In the genomic region with DNA sequence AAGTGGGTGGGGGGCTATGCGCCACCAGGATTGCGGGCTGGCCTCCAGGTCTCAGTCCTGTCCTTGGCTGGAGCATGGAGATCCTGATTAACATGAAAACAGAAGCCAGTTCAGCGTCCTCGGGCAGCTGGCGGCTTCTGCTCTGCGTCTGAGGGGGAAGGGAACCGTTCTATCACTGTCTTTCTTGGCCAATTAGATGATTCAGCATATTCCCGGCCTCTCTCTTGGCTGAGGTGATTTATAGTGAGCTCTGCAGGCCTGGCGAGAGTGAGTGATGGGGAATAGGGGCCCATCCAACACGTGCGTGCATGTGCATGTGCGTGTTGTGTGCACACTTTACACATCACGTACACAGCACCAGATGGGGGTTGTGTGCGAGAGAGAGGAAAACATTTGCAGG, we compare ENCODE assay signal across 9 cellular contexts.
DNase-seq lines count a peak whose midpoint lies in the region; ATAC-seq, FAIRE-seq and TF ChIP-seq lines count a peak whose summit lies in the region.
"Had no signal": no experiment of that assay in that cellular context is flagged by ENCODE, and none has a peak within 500 bp of the region (broad histone marks: within the 10 kb centered on the region; RNA-seq: fewer than 3 reads in every experiment).

No MANE protein-coding gene starts in this region.

- no peak overlapping the region for H3K4me3 Mint-ChIP-seq in chondrocyte (ENCODE audit: unreplicated experiment)

- no peak overlapping the region for H3K4me2 ChIP-seq in A549
- H3K4me2 ChIP-seq in HepG2 (ENCODE audit: low read depth, low read length) = no peak overlapping the region

- TF ChIP-seq RAD21 in A549 (conservative IDR thresholded peaks at IDR 0.05 in 1 of 2, IDR thresholded peaks at IDR 0.05 in 1 of 2) = no peak
- no peak for TF ChIP-seq RAD21 in HepG2 (CRISPR knock-in tag; IDR thresholded peaks at IDR 0.05)

- TF ChIP-seq EP300 in A549 (IDR thresholded peaks at IDR 0.05) = no peak
- no peak for TF ChIP-seq EP300 in HepG2 (IDR thresholded peaks at IDR 0.05; ENCODE audit: low read depth in 2 of 2, low read length in 2 of 2)
- TF ChIP-seq EP300 in HepG2 (CRISPR knock-in tag; IDR thresholded peaks at IDR 0.05; ENCODE audit: borderline replicate concordance) = no peak

- H3K9ac ChIP-seq in HepG2 (ENCODE audit: insufficient read depth, low read depth, low read length) = no peak overlapping the region

- no peak overlapping the region for H2AFZ ChIP-seq in HepG2 (ENCODE audit: low read length)

- H3K4me1 Mint-ChIP-seq in chondrocyte (ENCODE audit: low read depth) = peaks cover 13% of the 10 kb centered on the region

- H3K36me3 Mint-ChIP-seq in chondrocyte (ENCODE audit: low read depth) = no peaks in the 10 kb centered on the region

- CTCF ChIA-PET in A549 (lab: Yijun Ruan, JAX) = no interaction called here
- CTCF ChIA-PET in HepG2 (lab: Yijun Ruan, JAX; ENCODE audit: low intra/inter-chr PET ratio, low total read pairs) = no interaction called here

- TF ChIP-seq CTCF in A549 (IDR thresholded peaks at IDR 0.05) (no peak), cardiac fibroblast (IDR thresholded peaks at IDR 0.05; ENCODE audit: low read depth, low read length) (no peak), HepG2 (CRISPR knock-in tag; IDR thresholded peaks at IDR 0.05) (no peak), chondrocyte (IDR thresholded peaks at IDR 0.05) (no peak)

- no TSS peak for BruUV-seq in HepG2 (replicated peaks; lab: Mats Ljungman, UMichigan)

- DNase-seq in A549 (ENCODE audit: low read depth in 1 of 2, low spot score in 1 of 2) (no peak), NCI-H1436 (lab: John Stamatoyannopoulos, UW) (peak; percentile 59), cardiac fibroblast (ENCODE audit: low read depth in 2 of 2) (peak; percentile 26 to 51), HepG2 (ENCODE audit: low spot score) (no peak), chondrocyte (ENCODE audit: low spot score) (no peak)
- no peak for DNase-seq in activated CD8-positive, alpha-beta memory T cell treated with anti-CD3 and anti-CD28 coated beads for 24 hours
- no peak for DNase-seq in stimulated activated CD4-positive, alpha-beta T cell treated with anti-CD3 and anti-CD28 coated beads, Interleukin-1b, Interleukin-23, amount 100 ng/mL, for 48 hours
- DNase-seq: activated CD4-positive, alpha-beta T cell treated with anti-CD3 and anti-CD28 coated beads, Interleukin-2, amount 50 U/mL, for 1 hour had no signal

- no peaks in the 10 kb centered on the region for H3K27me3 ChIP-seq in HepG2 (ENCODE audit: control insufficient read depth in 1 of 2, insufficient read depth in 2 of 2, low read length in 2 of 2)

- no peaks in the 10 kb centered on the region for H3K79me2 ChIP-seq in HepG2 (ENCODE audit: insufficient read depth, low read length)

- intact Hi-C loops in HepG2 (cut with micrococcal nuclease; ENCODE audit: unreplicated experiment) = no loop called here

- no peaks in the 10 kb centered on the region for H4K20me1 ChIP-seq in HepG2 (ENCODE audit: insufficient read depth, low read length)

- no peaks in the 10 kb centered on the region for H3K36me3 ChIP-seq in HepG2 (replicated peaks in 1 of 2; ENCODE audit: control insufficient read depth in 1 of 2, insufficient read depth in 2 of 2, low read length in 2 of 2)

- H3K9me3 Mint-ChIP-seq in chondrocyte (ENCODE audit: low read depth) = peaks cover 10% of the 10 kb centered on the region

- no peaks in the 10 kb centered on the region for H3K27me3 Mint-ChIP-seq in chondrocyte (ENCODE audit: low read depth)

- no peaks in the 10 kb centered on the region for H3K9me3 ChIP-seq in A549
- H3K9me3 ChIP-seq in HepG2 (ENCODE audit: low read length) = no peaks in the 10 kb centered on the region

- POLR2A ChIA-PET in A549 (lab: Yijun Ruan, JAX) = no interaction called here
- POLR2A ChIA-PET in HepG2 (lab: Yijun Ruan, JAX) = no interaction called here

- in situ Hi-C loops in HepG2 (cut with HindIII; ENCODE audit: extremely low pct_ligation_motif_present, low pct_unique_long_range_greater_than_20kb) = no loop called here

- no peak overlapping the region for H3K27ac Mint-ChIP-seq in chondrocyte (ENCODE audit: unreplicated experiment)

- no peak overlapping the region for H3K4me3 ChIP-seq in A549
- H3K4me3 ChIP-seq in cardiac fibroblast (replicated peaks in 1 of 2; ENCODE audit: low read depth in 2 of 2, low read length in 2 of 2) = no peak overlapping the region
- no peak overlapping the region for H3K4me3 ChIP-seq in HepG2 (replicated peaks in 1 of 3; ENCODE audit: insufficient read depth in 1 of 3, low read depth in 2 of 3, low read length in 3 of 3)

- FAIRE-seq in A549 (lab: Jason Lieb, UNC) (no peak), HepG2 (lab: Jason Lieb, UNC) (no peak)

- TF ChIP-seq POLR2A in A549 (IDR thresholded peaks at IDR 0.05; ENCODE audit: low read length) (no peak), HepG2 (IDR thresholded peaks at IDR 0.05; ENCODE audit: insufficient read depth in 1 of 2, low read depth in 2 of 2, low read length in 2 of 2) (no peak)

- no peak overlapping the region for H3K27ac ChIP-seq in A549
- no peak overlapping the region for H3K27ac ChIP-seq in HepG2 (ENCODE audit: extremely low read length, insufficient read depth, low read length)

- H3K4me1 ChIP-seq in A549 = no peaks in the 10 kb centered on the region
- peaks cover 25% of the 10 kb centered on the region for H3K4me1 ChIP-seq in HepG2 (ENCODE audit: insufficient read depth, low read length)

- WGBS in A549 (ENCODE audit: missing lambda C conversion rate) = 85% methylated on average over 13 of the region's 14 CpGs
- WGBS in HepG2 (ENCODE audit: low lambda C conversion rate) = 83% methylated on average over 4 of the region's 14 CpGs

- no peak for ATAC-seq in A549
- ATAC-seq in HepG2 = no peak
- ATAC-seq in GM18870 (IDR thresholded peaks at IDR 0.05; ENCODE audit: unreplicated experiment) = no peak

TF ChIP-seq in A549, 52 proteins besides CTCF, POLR2A, EP300 and RAD21:
- TF ChIP-seq, protein P1, sequence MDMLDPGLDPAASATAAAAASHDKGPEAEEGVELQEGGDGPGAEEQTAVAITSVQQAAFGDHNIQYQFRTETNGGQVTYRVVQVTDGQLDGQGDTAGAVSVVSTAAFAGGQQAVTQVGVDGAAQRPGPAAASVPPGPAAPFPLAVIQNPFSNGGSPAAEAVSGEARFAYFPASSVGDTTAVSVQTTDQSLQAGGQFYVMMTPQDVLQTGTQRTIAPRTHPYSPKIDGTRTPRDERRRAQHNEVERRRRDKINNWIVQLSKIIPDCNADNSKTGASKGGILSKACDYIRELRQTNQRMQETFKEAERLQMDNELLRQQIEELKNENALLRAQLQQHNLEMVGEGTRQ (IDR thresholded peaks at IDR 0.05) = no peak
- TF ChIP-seq, protein P2, sequence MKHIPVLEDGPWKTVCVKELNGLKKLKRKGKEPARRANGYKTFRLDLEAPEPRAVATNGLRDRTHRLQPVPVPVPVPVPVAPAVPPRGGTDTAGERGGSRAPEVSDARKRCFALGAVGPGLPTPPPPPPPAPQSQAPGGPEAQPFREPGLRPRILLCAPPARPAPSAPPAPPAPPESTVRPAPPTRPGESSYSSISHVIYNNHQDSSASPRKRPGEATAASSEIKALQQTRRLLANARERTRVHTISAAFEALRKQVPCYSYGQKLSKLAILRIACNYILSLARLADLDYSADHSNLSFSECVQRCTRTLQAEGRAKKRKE (CRISPR knock-in tag; IDR thresholded peaks at IDR 0.05; ENCODE audit: low read depth) = no peak
- no peak for TF ChIP-seq EHF (CRISPR knock-in tag; IDR thresholded peaks at IDR 0.05)
- peak; percentile 73 for TF ChIP-seq MAFK (IDR thresholded peaks at IDR 0.05; ENCODE audit: partially characterized antibody)

TF ChIP-seq in HepG2, 621 proteins besides CTCF, POLR2A, EP300 and RAD21:
- TF ChIP-seq MAFF (IDR thresholded peaks at IDR 0.05; ENCODE audit: low read depth, low read length) (peak; percentile 68), SYNCRIP (IDR thresholded peaks at IDR 0.05; ENCODE audit: insufficient read depth, low read depth, low read length) (no peak), MAFK (conservative IDR thresholded peaks at IDR 0.05 in 1 of 2, IDR thresholded peaks at IDR 0.05 in 1 of 2; ENCODE audit: low read length in 2 of 2) (peak; percentile 68 to 83), FOXP1 (IDR thresholded peaks at IDR 0.05) (no peak), FOXP1 (CRISPR knock-in tag; IDR thresholded peaks at IDR 0.05) (no peak), ZNF780A (CRISPR knock-in tag; IDR thresholded peaks at IDR 0.05) (no peak)

Comparison
In these comparisons a context has a peak if more than half of its experiments do, and no peak if none do; other contexts are left out.
1. DNase-seq: peak in NCI-H1436 (single experiment) and cardiac fibroblast (2 of 2); none in A549 (0 of 2), HepG2 (single experiment), chondrocyte (single experiment), activated CD8-positive, alpha-beta memory T cell treated with anti-CD3 and anti-CD28 coated beads for 24 hours (single experiment) and stimulated activated CD4-positive, alpha-beta T cell treated with anti-CD3 and anti-CD28 coated beads, Interleukin-1b, Interleukin-23, amount 100 ng/mL, for 48 hours (single experiment).